In the genomic region with DNA sequence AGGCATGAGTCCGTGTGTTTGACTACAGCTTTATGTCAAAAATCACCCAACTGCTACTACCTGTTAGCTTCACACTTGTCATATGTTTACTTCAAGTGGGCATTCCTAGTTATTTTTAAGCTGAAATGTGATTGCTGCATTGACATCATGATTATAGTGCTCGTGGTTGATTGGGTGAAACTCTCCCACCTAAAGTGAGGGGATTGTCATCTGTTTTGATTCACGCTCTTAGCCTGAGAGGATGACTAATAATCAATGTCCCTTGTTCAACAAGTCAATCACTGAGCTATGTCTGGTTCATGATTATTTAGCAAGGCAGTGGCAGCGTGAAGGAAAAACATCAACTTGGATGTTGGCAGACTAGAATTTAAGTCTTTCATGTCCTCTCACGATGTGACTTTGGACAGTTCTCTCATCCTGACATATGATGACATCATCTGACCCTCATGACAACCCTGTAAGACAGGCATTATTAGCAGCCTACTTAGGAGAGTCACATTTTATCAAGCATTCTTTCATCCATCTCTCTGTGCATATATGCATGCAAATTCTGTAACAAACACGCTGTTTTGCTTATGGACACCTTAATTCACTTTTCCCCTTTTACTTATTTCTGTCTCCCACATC, we compare ENCODE assay signal across 24 cellular contexts.
"Had no signal": no experiment of that assay in that cellular context is flagged by ENCODE, and none has a peak within 500 bp of the region (broad histone marks: within the 10 kb centered on the region; RNA-seq: fewer than 3 reads in every experiment).

No MANE protein-coding gene starts in this region.

- H3K4me3 ChIP-seq: gastroesophageal sphincter, mucosa of descending colon, suprapubic skin, tibial artery, upper lobe of right lung had no signal

- H3K36me3 Mint-ChIP-seq: activated naive CD8-positive, alpha-beta T cell treated with anti-CD3 and anti-CD28 coated beads, Interleukin-2, amount 10 ng/mL, durations not matched to agents 7 days and 5 days; natural killer cell treated with Interleukin-12 subunit alpha and Interleukin-12 subunit beta and Interleukin-15 and Interleukin-18, amount 100 ng/mL, for 72 hours had no signal

- H3K36me3 ChIP-seq: gastroesophageal sphincter, suprapubic skin, tibial artery, upper lobe of right lung had no signal

- H3K4me1 Mint-ChIP-seq: activated B cell treated with CpG ODN at 0.5 μM for 24 hours; activated naive CD8-positive, alpha-beta T cell treated with anti-CD3 and anti-CD28 coated beads, Interleukin-2, amount 10 ng/mL, durations not matched to agents 7 days and 5 days; T-helper 17 cell had no signal

- H3K9me3 Mint-ChIP-seq: activated naive CD4-positive, alpha-beta T cell treated with anti-CD3 and anti-CD28 coated beads for 36 hours; natural killer cell treated with Interleukin-12 subunit alpha and Interleukin-12 subunit beta and Interleukin-15 and Interleukin-18, amount 100 ng/mL, for 72 hours had no signal

- ATAC-seq: gastroesophageal sphincter; left cardiac atrium; mucosa of descending colon; natural killer cell treated with Interleukin-12 subunit alpha and Interleukin-12 subunit beta and Interleukin-15 and Interleukin-18, amount 100 ng/mL, for 72 hours; right cardiac atrium; T-helper 17 cell; upper lobe of right lung had no signal

- H3K27ac Mint-ChIP-seq: activated B cell treated with CpG ODN at 0.5 μM for 24 hours; activated naive CD4-positive, alpha-beta T cell treated with anti-CD3 and anti-CD28 coated beads for 36 hours; activated naive CD8-positive, alpha-beta T cell treated with anti-CD3 and anti-CD28 coated beads, Interleukin-2, amount 10 ng/mL, durations not matched to agents 7 days and 5 days; activated T-cell treated with anti-CD3 and anti-CD28 coated beads, Interleukin-2, amount 50 U/mL, for 24 hours; natural killer cell treated with Interleukin-12 subunit alpha and Interleukin-12 subunit beta and Interleukin-15 and Interleukin-18, amount 100 ng/mL, for 72 hours; T-helper 17 cell had no signal

- H3K4me1 ChIP-seq: suprapubic skin, upper lobe of right lung had no signal

- DNase-seq: activated B cell treated with CpG ODN at 0.5 μM for 24 hours; activated CD4-positive, alpha-beta T cell treated with anti-CD3 and anti-CD28 coated beads, Interleukin-2, amount 50 U/mL, for 4 hours; activated CD8-positive, alpha-beta memory T cell treated with anti-CD3 and anti-CD28 coated beads, Interleukin-2, amount 50 U/mL, for 4 hours; activated effector memory CD4-positive, alpha-beta T cell treated with anti-CD3 and anti-CD28 coated beads, Interleukin-2, amount 50 U/mL, for 16 hours; activated naive CD4-positive, alpha-beta T cell treated with anti-CD3 and anti-CD28 coated beads for 36 hours; activated naive CD8-positive, alpha-beta T cell treated with anti-CD3 and anti-CD28 coated beads, Interleukin-2, amount 10 ng/mL, durations not matched to agents 7 days and 5 days; activated T-cell treated with anti-CD3 and anti-CD28 coated beads, Interleukin-2, amount 50 U/mL, for 24 hours; amniotic stem cell; head of caudate nucleus; hippocampal formation; left cardiac atrium; left ventricle myocardium superior; mucosa of descending colon; posterior cingulate gyrus; right cardiac atrium; stimulated activated CD4-positive, alpha-beta T cell treated with anti-CD3 and anti-CD28 coated beads, Interleukin-12 subunit alpha, Interleukin-12 subunit beta, amount 100 ng/mL, for 4 hours; stimulated activated CD4-positive, alpha-beta T cell treated with anti-CD3 and anti-CD28 coated beads, Interleukin-4, amount 100 ng/mL, for 1 hour; T-helper 17 cell; T1000; tibial artery; upper lobe of right lung had no signal

- H3K27ac ChIP-seq: suprapubic skin, tibial artery, upper lobe of right lung had no signal

- H3K9me3 ChIP-seq: gastroesophageal sphincter, mucosa of descending colon, suprapubic skin, tibial artery, upper lobe of right lung had no signal

- H3K27me3 ChIP-seq: gastroesophageal sphincter, suprapubic skin, tibial artery, upper lobe of right lung had no signal

- H3K4me3 Mint-ChIP-seq: activated B cell treated with CpG ODN at 0.5 μM for 24 hours; activated naive CD4-positive, alpha-beta T cell treated with anti-CD3 and anti-CD28 coated beads for 36 hours; activated naive CD8-positive, alpha-beta T cell treated with anti-CD3 and anti-CD28 coated beads, Interleukin-2, amount 10 ng/mL, durations not matched to agents 7 days and 5 days; activated T-cell treated with anti-CD3 and anti-CD28 coated beads, Interleukin-2, amount 50 U/mL, for 24 hours; natural killer cell treated with Interleukin-12 subunit alpha and Interleukin-12 subunit beta and Interleukin-15 and Interleukin-18, amount 100 ng/mL, for 72 hours; T-helper 17 cell had no signal
